ENCODE assay signal across 30 cellular contexts in the genomic region with DNA sequence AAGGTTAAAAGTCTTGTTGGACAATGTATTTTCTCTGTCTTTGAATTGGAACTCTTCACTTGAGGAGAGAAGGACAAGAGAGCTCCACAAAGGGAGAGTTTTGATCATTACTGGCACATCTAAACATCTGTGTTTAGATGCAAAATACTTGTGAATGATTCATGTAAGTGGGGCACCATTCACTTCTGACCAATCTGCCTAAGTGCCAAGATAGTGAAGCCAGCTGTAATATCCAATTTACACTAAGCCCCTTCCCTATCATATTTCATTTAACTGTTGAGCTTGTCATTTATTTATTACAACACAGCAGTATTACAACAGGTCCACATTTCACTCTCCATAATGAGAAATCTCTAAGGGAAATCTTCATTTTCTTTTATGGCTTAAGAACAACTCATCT.
"Had no signal": no experiment of that assay in that cellular context is flagged by ENCODE, and none has a peak within 500 bp of the region (broad histone marks: within the 10 kb centered on the region; RNA-seq: fewer than 3 reads in every experiment).

No MANE protein-coding gene starts in this region.

- H3K9me3 ChIP-seq: body of pancreas, heart left ventricle, psoas muscle, suprapubic skin, tibial artery, upper lobe of right lung had no signal

- H3K4me1 Mint-ChIP-seq: activated CD8-positive, alpha-beta memory T cell treated with anti-CD3 and anti-CD28 coated beads, Interleukin-2, amount 10 ng/mL, durations not matched to agents 7 days and 5 days; immature natural killer cell; mesothelial cell of epicardium; naive thymus-derived CD8-positive, alpha-beta T cell had no signal

- ATAC-seq: activated CD8-positive, alpha-beta memory T cell treated with anti-CD3 and anti-CD28 coated beads, Interleukin-2, amount 10 ng/mL, durations not matched to agents 7 days and 5 days; activated CD8-positive, alpha-beta T cell treated with anti-CD3 and anti-CD28 coated beads for 36 hours; activated naive CD4-positive, alpha-beta T cell treated with anti-CD3 and anti-CD28 coated beads, Interleukin-2, amount 50 U/mL, for 72 hours; activated T-cell treated with anti-CD3 and anti-CD28 coated beads, Interleukin-2, amount 50 U/mL, for 72 hours; body of pancreas; foreskin keratinocyte; heart left ventricle; left colon; naive thymus-derived CD8-positive, alpha-beta T cell; psoas muscle; upper lobe of right lung; WTC11 had no signal

- H3K9me3 Mint-ChIP-seq: activated CD8-positive, alpha-beta T cell treated with anti-CD3 and anti-CD28 coated beads for 36 hours; activated naive CD4-positive, alpha-beta T cell treated with anti-CD3 and anti-CD28 coated beads, Interleukin-2, amount 50 U/mL, for 72 hours; mesothelial cell of epicardium had no signal

- H3K27ac Mint-ChIP-seq: activated CD8-positive, alpha-beta memory T cell treated with anti-CD3 and anti-CD28 coated beads, Interleukin-2, amount 10 ng/mL, durations not matched to agents 7 days and 5 days; activated CD8-positive, alpha-beta T cell treated with anti-CD3 and anti-CD28 coated beads for 36 hours; activated T-cell treated with anti-CD3 and anti-CD28 coated beads, Interleukin-2, amount 50 U/mL, for 72 hours; immature natural killer cell; mesothelial cell of epicardium; naive thymus-derived CD8-positive, alpha-beta T cell; WTC11 had no signal

- DNase-seq: activated CD4-positive, alpha-beta T cell treated with anti-CD3 and anti-CD28 coated beads for 1 hour; activated CD4-positive, alpha-beta T cell treated with anti-CD3 and anti-CD28 coated beads, Interleukin-2, amount 50 U/mL, for 1 hour; activated CD8-positive, alpha-beta memory T cell treated with anti-CD3 and anti-CD28 coated beads, Interleukin-2, amount 10 ng/mL, durations not matched to agents 7 days and 5 days; activated CD8-positive, alpha-beta T cell treated with anti-CD3 and anti-CD28 coated beads for 36 hours; activated naive CD4-positive, alpha-beta T cell; activated T-cell treated with anti-CD3 and anti-CD28 coated beads for 4 hours; activated T-cell treated with anti-CD3 and anti-CD28 coated beads, Interleukin-2, amount 50 U/mL, for 72 hours; aorta; body of pancreas; effector memory CD4-positive, alpha-beta T cell; foreskin keratinocyte; heart left ventricle; hypothalamus; immature natural killer cell; kidney; left colon; naive thymus-derived CD8-positive, alpha-beta T cell; nucleus accumbens; psoas muscle; spleen; stimulated activated naive CD4-positive, alpha-beta T cell; T-helper 2 cell; tibial artery; upper lobe of right lung had no signal

- H3K4me1 ChIP-seq: body of pancreas, foreskin keratinocyte, heart left ventricle, parathyroid adenoma, psoas muscle, spleen, suprapubic skin, tibial artery, upper lobe of right lung had no signal

- H3K36me3 Mint-ChIP-seq: activated CD8-positive, alpha-beta memory T cell treated with anti-CD3 and anti-CD28 coated beads, Interleukin-2, amount 10 ng/mL, durations not matched to agents 7 days and 5 days; activated naive CD4-positive, alpha-beta T cell treated with anti-CD3 and anti-CD28 coated beads, Interleukin-2, amount 50 U/mL, for 72 hours; mesothelial cell of epicardium; naive thymus-derived CD8-positive, alpha-beta T cell; WTC11 had no signal

- H3K4me3 Mint-ChIP-seq: activated CD8-positive, alpha-beta memory T cell treated with anti-CD3 and anti-CD28 coated beads, Interleukin-2, amount 10 ng/mL, durations not matched to agents 7 days and 5 days; activated CD8-positive, alpha-beta T cell treated with anti-CD3 and anti-CD28 coated beads for 36 hours; activated T-cell treated with anti-CD3 and anti-CD28 coated beads, Interleukin-2, amount 50 U/mL, for 72 hours; immature natural killer cell; mesothelial cell of epicardium; naive thymus-derived CD8-positive, alpha-beta T cell; neural crest cell; WTC11 had no signal

- H3K9ac ChIP-seq: parathyroid adenoma had no signal

- H3K36me3 ChIP-seq: heart left ventricle, spleen, suprapubic skin, tibial artery, upper lobe of right lung had no signal

- H3K27me3 ChIP-seq: body of pancreas, foreskin keratinocyte, heart left ventricle, spleen, suprapubic skin, tibial artery, upper lobe of right lung had no signal

- H3K27me3 Mint-ChIP-seq: activated CD8-positive, alpha-beta memory T cell treated with anti-CD3 and anti-CD28 coated beads, Interleukin-2, amount 10 ng/mL, durations not matched to agents 7 days and 5 days; activated CD8-positive, alpha-beta T cell treated with anti-CD3 and anti-CD28 coated beads for 36 hours; naive thymus-derived CD8-positive, alpha-beta T cell had no signal

- H3K4me3 ChIP-seq: body of pancreas, heart left ventricle, psoas muscle, spleen, suprapubic skin, tibial artery, upper lobe of right lung had no signal

- H3K79me2 ChIP-seq: parathyroid adenoma had no signal

- H2AFZ ChIP-seq: parathyroid adenoma had no signal

- H3K27ac ChIP-seq: body of pancreas, foreskin keratinocyte, heart left ventricle, parathyroid adenoma, psoas muscle, spleen, suprapubic skin, tibial artery, upper lobe of right lung had no signal
